ENCODE assay signal across 13 cellular contexts in genomic region chr2:54502731-54503130, GRCh38. TPM values are rescaled to one million over a fixed set of nuclear protein-coding genes. Genes with fewer than 3 reads are reported as not detected.
A peak's percentile ranks its signal among the peaks of the same experiment; 100 is the strongest.
DNase-seq lines count a peak whose midpoint lies in the region; ATAC-seq and TF ChIP-seq lines count a peak whose summit lies in the region.
"Had no signal": no experiment of that assay in that cellular context is flagged by ENCODE, and none has a peak within 500 bp of the region (broad histone marks: within the 10 kb centered on the region; RNA-seq: fewer than 3 reads in every experiment).

No MANE protein-coding gene starts in this region.

- POLR2A ChIA-PET in OCI-LY7 (lab: Charles Lee), result interaction anchor here (1.2 kb wide), 1 partner anchor 396 kb away, joined by 5 read pairs; no protein-coding TSS in a partner anchor
- POLR2A ChIA-PET in T-cell (lab: Charles Lee), result no interaction called here
- POLR2A ChIA-PET in CD8-positive, alpha-beta T cell (lab: Charles Lee), result no interaction called here

- 23 to 49% (median 26%) methylated on average over 2 of the region's 2 CpGs for WGBS in heart left ventricle, 4 donors
- WGBS in upper lobe of left lung, 2 donors, result 25 to 41% methylated on average over 2 of the region's 2 CpGs

- no peak for TF ChIP-seq CTCF in heart left ventricle (IDR thresholded peaks at IDR 0.05)
- no peak for TF ChIP-seq CTCF in OCI-LY7 (conservative IDR thresholded peaks at IDR 0.05; ENCODE audit: low read length)
- TF ChIP-seq CTCF in left lung (IDR thresholded peaks at IDR 0.05), result no peak
- no peak for TF ChIP-seq CTCF in upper lobe of left lung (IDR thresholded peaks at IDR 0.05)
- no peak for TF ChIP-seq CTCF in CD8-positive, alpha-beta T cell (IDR thresholded peaks at IDR 0.05)

- H3K9me3 ChIP-seq in heart left ventricle (no peaks in the 10 kb centered on the region), OCI-LY7 (ENCODE audit: low read length) (no peaks in the 10 kb centered on the region), left lung (no peaks in the 10 kb centered on the region), upper lobe of left lung (no peaks in the 10 kb centered on the region)
- H3K9me3 ChIP-seq in CD8-positive, alpha-beta T cell (ENCODE audit: low read length), result no peaks in the 10 kb centered on the region
- H3K9me3 ChIP-seq: MG63, Peyer's patch had no signal

- H3K4me3 ChIP-seq in heart left ventricle, result no peak overlapping the region
- no peak overlapping the region for H3K4me3 ChIP-seq in OCI-LY7 (ENCODE audit: low read depth, low read length, poor library complexity, severe bottlenecking)
- H3K4me3 ChIP-seq in left lung, result no peak overlapping the region
- H3K4me3 ChIP-seq in upper lobe of left lung, result no peak overlapping the region
- no peak overlapping the region for H3K4me3 ChIP-seq in CD8-positive, alpha-beta T cell (ENCODE audit: low read depth, low read length)
- H3K4me3 ChIP-seq: MG63, Peyer's patch had no signal

- peaks cover 0 to 5% (median 0%) of the 10 kb centered on the region in 9 donors for H3K36me3 ChIP-seq in heart left ventricle
- no peaks in the 10 kb centered on the region for H3K36me3 ChIP-seq in OCI-LY7 (ENCODE audit: insufficient read depth, low read length)
- H3K36me3 ChIP-seq in left lung, result no peaks in the 10 kb centered on the region
- H3K36me3 ChIP-seq in upper lobe of left lung, result no peaks in the 10 kb centered on the region
- H3K36me3 ChIP-seq in CD8-positive, alpha-beta T cell (ENCODE audit: insufficient read depth, low read length), result no peaks in the 10 kb centered on the region
- H3K36me3 ChIP-seq: Peyer's patch had no signal

- DNase-seq in heart left ventricle (no peak), Right ventricle myocardium superior (no peak), OCI-LY7 (ENCODE audit: low spot score) (no peak), left lung (no peak), upper lobe of left lung (no peak), T-cell (no peak)
- no peak for DNase-seq in CD8-positive, alpha-beta T cell
- DNase-seq: DMS79, MG63, NCI-H1092 had no signal

- no peaks in the 10 kb centered on the region for H3K9me2 ChIP-seq in OCI-LY7 (ENCODE audit: insufficient read depth, low read length)

- H3K27ac Mint-ChIP-seq in T-cell, result no peak overlapping the region
- H3K27ac Mint-ChIP-seq in CD8-positive, alpha-beta T cell, result no peak overlapping the region
- H3K27ac Mint-ChIP-seq: CD4-positive, alpha-beta memory T cell had no signal

- ATAC-seq in heart left ventricle (peak in 1 of 4 donors; percentile 7), Right ventricle myocardium superior (ENCODE audit: poor library complexity) (no peak), left lung (peak; percentile 44), upper lobe of left lung (ENCODE audit: low FRiP score in 2 of 2) (no peak), T-cell (replicated peaks in 1 of 4) (no peak), HG03565 (IDR thresholded peaks at IDR 0.05; ENCODE audit: unreplicated experiment) (no peak)
- ATAC-seq in CD8-positive, alpha-beta T cell, result no peak

- peak overlapping the region; percentile 16; the same call in 1 of the 2 replicates for H2AFZ ChIP-seq in OCI-LY7 (ENCODE audit: low read length)

- H3K27me3 ChIP-seq in heart left ventricle (no peaks in the 10 kb centered on the region), left lung (no peaks in the 10 kb centered on the region), upper lobe of left lung (no peaks in the 10 kb centered on the region)
- H3K27me3 ChIP-seq in CD8-positive, alpha-beta T cell (ENCODE audit: insufficient read depth, low read length), result no peaks in the 10 kb centered on the region
- H3K27me3 ChIP-seq: MG63, Peyer's patch had no signal

- CTCF ChIA-PET in OCI-LY7 (lab: Charles Lee; ENCODE audit: unreplicated experiment), result interaction anchor here (0.7 to 2.4 kb wide), 2 partner anchors 202 to 396 kb away, joined by 5 to 7 read pairs; no protein-coding TSS in a partner anchor
- CTCF ChIA-PET in T-cell (lab: Charles Lee), result interaction anchor here (0.7 to 1.0 kb wide), 2 partner anchors 202 to 526 kb away, joined by 3 read pairs; no protein-coding TSS in a partner anchor
- CTCF ChIA-PET in CD8-positive, alpha-beta T cell (lab: Charles Lee), result interaction anchor here (1.4 to 2.9 kb wide), 4 partner anchors 10 to 909 kb away, joined by 3 to 24 read pairs (median 6); no protein-coding TSS in a partner anchor

- H3K4me1 Mint-ChIP-seq in T-cell, result no peaks in the 10 kb centered on the region
- no peaks in the 10 kb centered on the region for H3K4me1 Mint-ChIP-seq in CD8-positive, alpha-beta T cell (ENCODE audit: low read depth)
- H3K4me1 Mint-ChIP-seq: CD4-positive, alpha-beta memory T cell had no signal

- H3K27me3 Mint-ChIP-seq in T-cell, result peaks cover 0 to 2% of the 10 kb centered on the region in 2 donors
- H3K27me3 Mint-ChIP-seq in CD8-positive, alpha-beta T cell (ENCODE audit: low read depth), result peaks cover 2% of the 10 kb centered on the region
- H3K27me3 Mint-ChIP-seq: CD4-positive, alpha-beta memory T cell had no signal

- H3K4me1 ChIP-seq in heart left ventricle (peaks cover 40 to 100% (median 96%) of the 10 kb centered on the region in 12 donors), OCI-LY7 (ENCODE audit: insufficient read depth, low read length, poor library complexity, severe bottlenecking) (peaks cover 16% of the 10 kb centered on the region), left lung (peaks cover 26 to 43% of the 10 kb centered on the region in 2 donors), upper lobe of left lung (peaks cover 76 to 86% (median 79%) of the 10 kb centered on the region in 4 donors)
- no peaks in the 10 kb centered on the region for H3K4me1 ChIP-seq in CD8-positive, alpha-beta T cell (ENCODE audit: insufficient read depth, low read length)

- H3K36me3 Mint-ChIP-seq in T-cell, result no peaks in the 10 kb centered on the region
- H3K36me3 Mint-ChIP-seq in CD8-positive, alpha-beta T cell, result no peaks in the 10 kb centered on the region
- H3K36me3 Mint-ChIP-seq: CD4-positive, alpha-beta memory T cell had no signal

- no peaks in the 10 kb centered on the region for H3K9me3 Mint-ChIP-seq in T-cell
- no peaks in the 10 kb centered on the region for H3K9me3 Mint-ChIP-seq in CD8-positive, alpha-beta T cell
- H3K9me3 Mint-ChIP-seq: CD4-positive, alpha-beta memory T cell had no signal

- no peak overlapping the region for H3K4me3 Mint-ChIP-seq in T-cell
- no peak overlapping the region for H3K4me3 Mint-ChIP-seq in CD8-positive, alpha-beta T cell
- H3K4me3 Mint-ChIP-seq: CD4-positive, alpha-beta memory T cell had no signal

- intact Hi-C loops in heart left ventricle (cut with DNase I) (loop anchor here in 3 of 10 donors (5.0 to 10.0 kb wide), 3 partner anchors 295 to 332 kb away; no protein-coding TSS in a partner anchor), Right ventricle myocardium superior (cut with DNase I) (no loop called here), OCI-LY7 (cut with micrococcal nuclease; ENCODE audit: unreplicated experiment) (loop anchor here (1.0 to 10.0 kb wide), 4 partner anchors 158 to 395 kb away; partner anchors contain the start of gene ACYP2), left lung (cut with DNase I) (no loop called here)
- intact Hi-C loops in CD8-positive, alpha-beta T cell (cut with DNase I, micrococcal nuclease), result loop anchor here (1.0 kb wide), 1 partner anchor 395 kb away; no protein-coding TSS in a partner anchor

- no peaks in the 10 kb centered on the region for H4K20me1 ChIP-seq in OCI-LY7 (ENCODE audit: insufficient read depth, low read length)

- TF ChIP-seq POLR2A in heart left ventricle (IDR thresholded peaks at IDR 0.05) (no peak), upper lobe of left lung (IDR thresholded peaks at IDR 0.05) (no peak)

- H3K79me2 ChIP-seq in OCI-LY7 (ENCODE audit: insufficient read depth, low read depth, low read length), result no peaks in the 10 kb centered on the region

- peak overlapping the region; percentile 2; the same call in 1 of the 2 replicates for H3K4me2 ChIP-seq in OCI-LY7 (ENCODE audit: low read length)

- no TSS peak for BruUV-seq in OCI-LY7 (replicated peaks; lab: Mats Ljungman, UMichigan)

- no peak for TF ChIP-seq EP300 in upper lobe of left lung (IDR thresholded peaks at IDR 0.05)

- peak overlapping the region in 10 of 12 donors; percentile 2 to 59 (median 29) for H3K27ac ChIP-seq in heart left ventricle
- no peak overlapping the region for H3K27ac ChIP-seq in OCI-LY7 (ENCODE audit: low read depth, low read length, poor library complexity, severe bottlenecking)
- peak overlapping the region in 1 of 2 donors; percentile 19 for H3K27ac ChIP-seq in left lung
- H3K27ac ChIP-seq in upper lobe of left lung, result peak overlapping the region in 3 of 4 donors; percentile 20 to 71 (median 51)
- H3K27ac ChIP-seq in CD8-positive, alpha-beta T cell (ENCODE audit: low read depth, low read length), result no peak overlapping the region

RNA-seq across cellular contexts. Expression of gene SPTBN1, which starts 46.6 kb away (rescaled TPM):
- 100 to 1,000 TPM; 378 to 659 (median 424) TPM for total RNA-seq in heart left ventricle
- 100 to 1,000 TPM; 124 to 170 TPM for polyA plus RNA-seq in heart left ventricle
- 391 TPM for total RNA-seq in Right ventricle myocardium superior
- 183 and 200 TPM in 2 replicates for total RNA-seq in OCI-LY7 (2014; rRNA removed; shearing (Covaris generic))
- 132 and 160 TPM in 2 replicates for total RNA-seq in OCI-LY7 (2022)
- total RNA-seq in left lung, result 100 to 1,000 TPM; 441 to 550 TPM
- total RNA-seq in upper lobe of left lung, result 100 to 1,000 TPM; 449 to 911 (median 654) TPM
- 100 to 1,000 TPM; 129 to 222 (median 139) TPM for total RNA-seq in T-cell
- total RNA-seq in CD8-positive, alpha-beta T cell, result 100 to 1,000 TPM; 268 to 278 TPM

Comparison
In these comparisons a context has a peak if more than half of its experiments do, and no peak if none do; other contexts are left out.
1. H3K27ac ChIP-seq: peak in heart left ventricle (10 of 12) and upper lobe of left lung (3 of 4); none in OCI-LY7 (single experiment) and CD8-positive, alpha-beta T cell (single experiment).
2. intact Hi-C loops: an anchor here in OCI-LY7 (1.0 to 10.0 kb wide) and CD8-positive, alpha-beta T cell (1.0 kb wide); none called in Right ventricle myocardium superior and left lung.